ENCODE assay signal across 14 cellular contexts in genomic region chr1:24364605-24364974, GRCh38. TPM values are rescaled to one million over a fixed set of nuclear protein-coding genes. Genes with fewer than 3 reads are reported as not detected.
DNase-seq lines count a peak whose midpoint lies in the region; ATAC-seq and TF ChIP-seq lines count a peak whose summit lies in the region.
"Had no signal": no experiment of that assay in that cellular context is flagged by ENCODE, and none has a peak within 500 bp of the region (broad histone marks: within the 10 kb centered on the region; RNA-seq: fewer than 3 reads in every experiment).

No MANE protein-coding gene starts in this region.

- peaks cover 6% of the 10 kb centered on the region for H3K36me3 Mint-ChIP-seq in osteocyte (ENCODE audit: unreplicated experiment)

- DNase-seq in D341Med (ENCODE audit: low spot score), result peak; percentile 44
- peak in 2 of 3 donors; percentile 64 to 65 for DNase-seq in Peyer's patch
- DNase-seq in esophagus muscularis mucosa (ENCODE audit: extremely low spot score), result no peak
- no peak for DNase-seq in osteocyte (ENCODE audit: extremely low spot score, unreplicated experiment)
- DNase-seq in T-helper 2 cell, result no peak
- DNase-seq in lower lobe of right lung, result no peak
- DNase-seq: DMS153, NCI-H1417 had no signal

- H3K9me3 ChIP-seq in Peyer's patch, result no peaks in the 10 kb centered on the region
- H3K9me3 ChIP-seq in esophagus muscularis mucosa, result no peaks in the 10 kb centered on the region
- H3K9me3 ChIP-seq in lower lobe of right lung, result no peaks in the 10 kb centered on the region
- H3K9me3 ChIP-seq: tibial artery had no signal

- H3K27ac ChIP-seq in Peyer's patch (peak overlapping the region in 1 of 4 donors; percentile 52), esophagus muscularis mucosa (replicated peaks in 1 of 4) (peak overlapping the region; percentile 12 to 36 (median 24)), lower lobe of right lung (no peak overlapping the region)
- H3K27ac ChIP-seq: parathyroid adenoma, tibial artery had no signal

- no peaks in the 10 kb centered on the region for H3K9me3 Mint-ChIP-seq in osteocyte (ENCODE audit: unreplicated experiment)
- H3K9me3 Mint-ChIP-seq: T-helper 2 cell treated with Interferon-gamma antibody and Interleukin-4, amounts not matched to agents 5 μg/mL and 100 μg/mL, for 36 hours had no signal

- H3K4me3 ChIP-seq in Peyer's patch (no peak overlapping the region), esophagus muscularis mucosa (no peak overlapping the region), lower lobe of right lung (no peak overlapping the region)
- H3K4me3 ChIP-seq: tibial artery had no signal

- no peaks in the 10 kb centered on the region for H3K27me3 Mint-ChIP-seq in osteocyte (ENCODE audit: unreplicated experiment)

- intact Hi-C loops in esophagus muscularis mucosa (cut with DNase I), result no loop called here
- intact Hi-C loops in lower lobe of right lung (cut with DNase I), result no loop called here

- H3K4me1 Mint-ChIP-seq in osteocyte (ENCODE audit: unreplicated experiment), result peaks cover 34% of the 10 kb centered on the region

- H3K36me3 ChIP-seq in Peyer's patch (peaks cover 0 to 15% (median 0%) of the 10 kb centered on the region in 3 donors), esophagus muscularis mucosa (peaks cover 0 to 27% (median 8%) of the 10 kb centered on the region in 4 donors), lower lobe of right lung (peaks cover 7% of the 10 kb centered on the region)
- H3K36me3 ChIP-seq: tibial artery had no signal

- peaks cover 0 to 17% (median 0%) of the 10 kb centered on the region in 4 donors for H3K4me1 ChIP-seq in Peyer's patch
- peaks cover 0 to 10% (median 6%) of the 10 kb centered on the region in 4 donors for H3K4me1 ChIP-seq in esophagus muscularis mucosa
- H3K4me1 ChIP-seq in lower lobe of right lung, result peaks cover 15% of the 10 kb centered on the region
- H3K4me1 ChIP-seq: parathyroid adenoma had no signal

- no peak overlapping the region for H3K4me3 Mint-ChIP-seq in osteocyte (ENCODE audit: unreplicated experiment)
- H3K4me3 Mint-ChIP-seq: T-helper 2 cell treated with Interferon-gamma antibody and Interleukin-4, amounts not matched to agents 5 μg/mL and 100 μg/mL, for 36 hours had no signal

- TF ChIP-seq EP300 in esophagus muscularis mucosa (IDR thresholded peaks at IDR 0.05), result no peak

- H3K27ac Mint-ChIP-seq in osteocyte (ENCODE audit: unreplicated experiment), result peak overlapping the region; percentile 53
- H3K27ac Mint-ChIP-seq: T-helper 2 cell treated with Interferon-gamma antibody and Interleukin-4, amounts not matched to agents 5 μg/mL and 100 μg/mL, for 36 hours had no signal

- TF ChIP-seq POLR2A in Peyer's patch (IDR thresholded peaks at IDR 0.05), result no peak
- TF ChIP-seq POLR2A in esophagus muscularis mucosa (IDR thresholded peaks at IDR 0.05; ENCODE audit: low read depth), result no peak

- no peaks in the 10 kb centered on the region for H3K27me3 ChIP-seq in Peyer's patch
- H3K27me3 ChIP-seq in esophagus muscularis mucosa, result no peaks in the 10 kb centered on the region
- no peaks in the 10 kb centered on the region for H3K27me3 ChIP-seq in lower lobe of right lung (ENCODE audit: low read depth)
- H3K27me3 ChIP-seq: tibial artery had no signal

- WGBS in esophagus muscularis mucosa, result 57% methylated on average over 1 of the region's 2 CpGs

- ATAC-seq in HG02610 (IDR thresholded peaks at IDR 0.05; ENCODE audit: unreplicated experiment), result no peak
- no peak for ATAC-seq in HG02759 (IDR thresholded peaks at IDR 0.05; ENCODE audit: unreplicated experiment)
- no peak for ATAC-seq in lower lobe of right lung

- no peak for TF ChIP-seq CTCF in Peyer's patch (IDR thresholded peaks at IDR 0.05)
- TF ChIP-seq CTCF in esophagus muscularis mucosa (IDR thresholded peaks at IDR 0.05), result no peak
- no peak for TF ChIP-seq CTCF in osteocyte (IDR thresholded peaks at IDR 0.05)
- TF ChIP-seq CTCF in lower lobe of right lung (IDR thresholded peaks at IDR 0.05), result no peak

RNA-seq across cellular contexts. Expression of gene GRHL3, which starts 45.4 kb away (rescaled TPM):
- total RNA-seq in Peyer's patch, result 1 to 10 TPM in 1 of 4 donors, under 1 TPM in 2, not detected in 1; 0.35 to 1.1 (median 0.66) TPM
- not detected for total RNA-seq in esophagus muscularis mucosa
- total RNA-seq in osteocyte, result not detected in 2 replicates
- 0.80 TPM for total RNA-seq in lower lobe of right lung
- total RNA-seq: lung microvascular endothelial cell had no signal

RNA-seq across cellular contexts. Expression of gene STPG1, which starts 49.0 kb away (rescaled TPM):
- total RNA-seq in Peyer's patch, result 10 to 100 TPM in 3 of 4 donors, 1 to 10 TPM in 1; 3.3 to 16.5 (median 15.1) TPM
- 1 to 10 TPM; 2.2 to 5.6 (median 4.1) TPM for total RNA-seq in esophagus muscularis mucosa
- total RNA-seq in osteocyte, result 5.3 and 5.4 TPM in 2 replicates
- 13.1 TPM for total RNA-seq in lower lobe of right lung

RNA-seq across cellular contexts. Expression of gene NIPAL3, which starts 51.0 kb away (rescaled TPM):
- 10 to 100 TPM; 38.0 to 74.3 (median 57.3) TPM for total RNA-seq in Peyer's patch
- total RNA-seq in esophagus muscularis mucosa, result 10 to 100 TPM; 18.3 to 31.1 (median 26.6) TPM
- 25.8 and 28.4 TPM in 2 replicates for total RNA-seq in osteocyte
- 38.0 TPM for total RNA-seq in lower lobe of right lung

Comparison
In these comparisons a context has a peak if more than half of its experiments do, and no peak if none do; other contexts are left out.
1. DNase-seq: peak in D341Med (single experiment) and Peyer's patch (2 of 3); none in esophagus muscularis mucosa (single experiment), osteocyte (single experiment), T-helper 2 cell (0 of 5) and lower lobe of right lung (single experiment).